9 cellular contexts compared by ENCODE assay signal in the genomic region with DNA sequence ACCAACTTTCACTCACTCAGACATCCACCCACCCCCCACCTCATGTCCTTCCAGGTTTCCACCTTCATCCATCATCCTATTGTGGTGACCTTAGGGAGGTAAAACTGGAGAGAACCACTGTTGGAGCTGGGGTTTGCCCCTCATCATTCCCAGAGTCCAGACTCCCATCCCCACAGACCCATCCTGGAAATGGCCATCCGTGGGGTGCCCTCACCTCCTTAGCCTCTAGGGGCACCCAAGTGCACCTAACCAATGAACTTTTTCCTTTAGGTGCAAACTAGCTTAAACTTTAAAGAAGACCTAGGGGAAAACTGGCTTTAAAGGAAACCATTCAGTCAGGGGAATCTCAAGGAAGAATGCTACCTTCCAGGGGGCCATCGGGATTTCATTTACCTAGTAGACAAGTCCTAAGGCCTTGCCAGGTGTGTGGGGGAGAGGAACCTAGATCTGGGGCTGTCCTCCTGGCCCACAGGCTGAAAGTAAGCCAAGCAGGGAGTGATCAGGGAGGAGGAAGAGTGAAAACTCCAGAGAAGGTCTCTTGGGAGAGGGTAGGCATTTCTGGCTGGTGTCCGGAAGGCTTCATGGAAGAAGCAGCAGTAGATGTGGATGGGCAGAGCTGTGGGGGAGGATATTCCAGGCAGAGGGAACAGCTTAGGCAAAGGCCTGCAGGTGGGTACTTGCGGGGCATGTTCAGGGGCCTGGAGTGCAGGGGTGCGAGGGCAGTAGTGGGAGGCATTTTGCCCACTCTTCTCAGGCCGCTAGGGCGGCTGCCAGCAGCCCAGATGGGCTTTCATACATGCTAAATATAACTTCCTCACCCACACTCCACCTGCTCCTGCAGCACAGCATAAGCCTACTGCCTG. TPM values are rescaled to one million over a fixed set of nuclear protein-coding genes. Genes with fewer than 3 reads are reported as not detected.
DNase-seq lines count a peak whose midpoint lies in the region; ATAC-seq and TF ChIP-seq lines count a peak whose summit lies in the region.
"Had no signal": no experiment of that assay in that cellular context is flagged by ENCODE, and none has a peak within 500 bp of the region (broad histone marks: within the 10 kb centered on the region; RNA-seq: fewer than 3 reads in every experiment).

No MANE protein-coding gene starts in this region.

- no peak for TF ChIP-seq POLR2A in esophagus squamous epithelium (IDR thresholded peaks at IDR 0.05)

- no peak overlapping the region for H3K4me3 Mint-ChIP-seq in CD14-positive monocyte
- peak overlapping the region; percentile 90; the same call in 2 of the 3 replicates for H3K4me3 Mint-ChIP-seq in GM23338
- peak overlapping the region in 1 of 2 donors; percentile 42 for H3K4me3 Mint-ChIP-seq in stimulated activated naive B cell treated with anti-CD40 and anti-IgM and Interleukin-4, amounts not matched to agents 10 μg/mL and 1 μg/mL and 100 μg/mL, for 72 hours

- 0 out of 2 replicates have a peak, but pooled peaks cover 18% of the 10 kb centered on the region for H3F3A ChIP-seq in GM23338 (replicated peaks; ENCODE audit: low read depth)

- H3K27ac ChIP-seq in GM23338 (ENCODE audit: low read depth) = no peak overlapping the region
- H3K27ac ChIP-seq in WERI-Rb-1 = no peak overlapping the region
- peak overlapping the region; percentile 86 to 93 (median 92) for H3K27ac ChIP-seq in esophagus squamous epithelium

- H4K20me1 ChIP-seq in GM23338 (replicated peaks; ENCODE audit: insufficient read depth) = no peaks in the 10 kb centered on the region; the same call in 1 of the 2 replicates

- ATAC-seq in GM23338 (0 out of 3 replicates have a peak, but pooled peaks have one; percentile 1), HG02970 (IDR thresholded peaks at IDR 0.05; ENCODE audit: low FRiP score, unreplicated experiment) (no peak), GM19351 (IDR thresholded peaks at IDR 0.05; ENCODE audit: unreplicated experiment) (no peak), HG02588 (IDR thresholded peaks at IDR 0.05; ENCODE audit: unreplicated experiment) (no peak)
- peak in 1 of 2 donors; percentile 40 for ATAC-seq in stimulated activated naive B cell treated with anti-CD40 and anti-IgM and Interleukin-4, amounts not matched to agents 10 μg/mL and 1 μg/mL and 100 μg/mL, for 72 hours (replicated peaks)
- ATAC-seq: left colon had no signal

- peak; percentile 80 for TF ChIP-seq CTCF in CD14-positive monocyte (IDR thresholded peaks at IDR 0.05)
- peak; percentile 59 to 71 for TF ChIP-seq CTCF in GM23338 (conservative IDR thresholded peaks at IDR 0.05; ENCODE audit: low read depth in 2 of 2)
- TF ChIP-seq CTCF in WERI-Rb-1 (IDR thresholded peaks at IDR 0.05; ENCODE audit: low read depth, low read length) = peak; percentile 46
- peak in 5 of 6 experiments; percentile 9 to 75 (median 64) for TF ChIP-seq CTCF in esophagus squamous epithelium (IDR thresholded peaks at IDR 0.05)

- no peak overlapping the region for H3K4me3 ChIP-seq in GM23338
- no peak overlapping the region for H3K4me3 ChIP-seq in WERI-Rb-1 (ENCODE audit: low read depth, low read length)
- no peak overlapping the region for H3K4me3 ChIP-seq in esophagus squamous epithelium

- WGBS in esophagus squamous epithelium, 2 donors = 52% methylated on average over 6 of the region's 7 CpGs

- no peak overlapping the region for H2AFZ ChIP-seq in GM23338

- DNase-seq in CD14-positive monocyte (ENCODE audit: low spot score) = no peak
- peak; percentile 76 for DNase-seq in GM23338 (ENCODE audit: low spot score)
- no peak for DNase-seq in WERI-Rb-1
- no peak for DNase-seq in esophagus squamous epithelium (lab: John Stamatoyannopoulos, UW)
- no peak for DNase-seq in stimulated activated naive B cell treated with anti-CD40 and anti-IgM and Interleukin-4, amounts not matched to agents 10 μg/mL and 1 μg/mL and 100 μg/mL, for 72 hours

- H3K27me3 ChIP-seq in GM23338 (ENCODE audit: insufficient read depth) (peaks cover 15% of the 10 kb centered on the region), WERI-Rb-1 (ENCODE audit: insufficient read depth, low read depth, severe bottlenecking) (no peaks in the 10 kb centered on the region), esophagus squamous epithelium (no peaks in the 10 kb centered on the region)

- no peaks in the 10 kb centered on the region for H3K9me3 ChIP-seq in WERI-Rb-1 (ENCODE audit: severe bottlenecking)
- H3K9me3 ChIP-seq in esophagus squamous epithelium = no peaks in the 10 kb centered on the region

- H3K27me3 Mint-ChIP-seq in CD14-positive monocyte (ENCODE audit: low read depth in 3 of 3) (peaks cover 0 to 4% (median 0%) of the 10 kb centered on the region in 3 donors), GM23338 (ENCODE audit: insufficient read depth, low read depth, poor library complexity) (peaks cover 33% of the 10 kb centered on the region)
- H3K27me3 Mint-ChIP-seq in stimulated activated naive B cell treated with anti-CD40 and anti-IgM and Interleukin-4, amounts not matched to agents 10 μg/mL and 1 μg/mL and 100 μg/mL, for 72 hours = no peaks in the 10 kb centered on the region

- intact Hi-C loops in CD14-positive monocyte (cut with micrococcal nuclease) = no loop called here
- intact Hi-C loops in esophagus squamous epithelium (cut with DNase I) = no loop called here

- peaks cover 62 to 95% of the 10 kb centered on the region in 2 donors for H3K36me3 Mint-ChIP-seq in CD14-positive monocyte
- peaks cover 11% of the 10 kb centered on the region for H3K36me3 Mint-ChIP-seq in GM23338 (ENCODE audit: low read depth)
- H3K36me3 Mint-ChIP-seq in stimulated activated naive B cell treated with anti-CD40 and anti-IgM and Interleukin-4, amounts not matched to agents 10 μg/mL and 1 μg/mL and 100 μg/mL, for 72 hours = peaks cover 27 to 56% of the 10 kb centered on the region in 2 donors

- H3K4me1 Mint-ChIP-seq in CD14-positive monocyte = peaks cover 57% of the 10 kb centered on the region
- peaks cover 54% of the 10 kb centered on the region for H3K4me1 Mint-ChIP-seq in GM23338
- H3K4me1 Mint-ChIP-seq in stimulated activated naive B cell treated with anti-CD40 and anti-IgM and Interleukin-4, amounts not matched to agents 10 μg/mL and 1 μg/mL and 100 μg/mL, for 72 hours = peaks cover 44 to 74% of the 10 kb centered on the region in 2 donors

- H3K36me3 ChIP-seq in GM23338 (ENCODE audit: insufficient read depth) = no peaks in the 10 kb centered on the region
- H3K36me3 ChIP-seq in WERI-Rb-1 = no peaks in the 10 kb centered on the region
- H3K36me3 ChIP-seq in esophagus squamous epithelium = peaks cover 0 to 4% (median 0%) of the 10 kb centered on the region in 3 donors

- H3K79me2 ChIP-seq in GM23338 (replicated peaks; ENCODE audit: insufficient read depth) = no peaks in the 10 kb centered on the region

- peaks cover 50% of the 10 kb centered on the region for H3K4me1 ChIP-seq in GM23338 (ENCODE audit: insufficient read depth)
- H3K4me1 ChIP-seq in esophagus squamous epithelium = peaks cover 51 to 97% (median 64%) of the 10 kb centered on the region in 3 donors

- H3K27ac Mint-ChIP-seq in CD14-positive monocyte (peak overlapping the region; percentile 30 to 60 (median 44)), GM23338 (no peak overlapping the region)
- H3K27ac Mint-ChIP-seq in stimulated activated naive B cell treated with anti-CD40 and anti-IgM and Interleukin-4, amounts not matched to agents 10 μg/mL and 1 μg/mL and 100 μg/mL, for 72 hours = peak overlapping the region; percentile 82

- H3K4me2 ChIP-seq in GM23338 = no peak overlapping the region

- H3K9me3 Mint-ChIP-seq in CD14-positive monocyte = peaks cover 0 to 3% (median 0%) of the 10 kb centered on the region in 7 donors
- no peaks in the 10 kb centered on the region; the same call in 2 of the 3 replicates for H3K9me3 Mint-ChIP-seq in GM23338
- H3K9me3 Mint-ChIP-seq in stimulated activated naive B cell treated with anti-CD40 and anti-IgM and Interleukin-4, amounts not matched to agents 10 μg/mL and 1 μg/mL and 100 μg/mL, for 72 hours = no peaks in the 10 kb centered on the region

- no peaks in the 10 kb centered on the region for H3K9me2 ChIP-seq in GM23338 (ENCODE audit: insufficient read depth)

TF ChIP-seq in GM23338, 12 proteins besides CTCF, POLR2A, EP300 and RAD21 (continues in another document):
- TF ChIP-seq ZNF114 (CRISPR knock-in tag; IDR thresholded peaks at IDR 0.05) = no peak
- no peak for TF ChIP-seq CREB1 (CRISPR knock-in tag; IDR thresholded peaks at IDR 0.05; ENCODE audit: low read depth)
- no peak for TF ChIP-seq ZNF331 (CRISPR knock-in tag; IDR thresholded peaks at IDR 0.05; ENCODE audit: low read depth)
- no peak for TF ChIP-seq POLR2AphosphoS5 (IDR thresholded peaks at IDR 0.05; ENCODE audit: low read depth)

RNA-seq across cellular contexts. Expression of a gene that starts 11.6 kb away (rescaled TPM):
- polyA plus RNA-seq in CD14-positive monocyte (10 to 100 TPM; 35.4 to 43.5 TPM), GM23338 (2016; fragmentation: Nextera tagmentation; extraction: Ambion mirVana) (23.5 and 24.8 TPM in 2 replicates)
- total RNA-seq in GM23338 (2014; rRNA removed; shearing (Covaris generic)) = 37.9 and 39.3 TPM in 2 replicates
- total RNA-seq in esophagus squamous epithelium = 10 to 100 TPM; 32.7 to 37.8 (median 34.8) TPM

RNA-seq across cellular contexts. Expression of a gene that starts 15.0 kb away (rescaled TPM):
- polyA plus RNA-seq in CD14-positive monocyte (not detected), GM23338 (2016; fragmentation: Nextera tagmentation; extraction: Ambion mirVana) (not detected in 2 replicates)
- 0.31 TPM in 1 of 2 replicates, not detected in the other for total RNA-seq in GM23338 (2014; rRNA removed; shearing (Covaris generic))
- under 1 TPM; 0.15 to 0.47 (median 0.25) TPM for total RNA-seq in esophagus squamous epithelium
- total RNA-seq: left colon had no signal

RNA-seq across cellular contexts. Expression of a gene that starts 17.8 kb away (rescaled TPM):
- polyA plus RNA-seq in CD14-positive monocyte (100 to 1,000 TPM; 259 to 275 TPM), GM23338 (2016; fragmentation: Nextera tagmentation; extraction: Ambion mirVana) (145 and 153 TPM in 2 replicates)
- 220 and 227 TPM in 2 replicates for total RNA-seq in GM23338 (2014; rRNA removed; shearing (Covaris generic))
- total RNA-seq in esophagus squamous epithelium = 100 to 1,000 TPM; 225 to 384 (median 257) TPM

RNA-seq across cellular contexts. Expression of a gene that starts 31.2 kb away (rescaled TPM):
- not detected for polyA plus RNA-seq in CD14-positive monocyte
- total RNA-seq in GM23338 (2014; rRNA removed; shearing (Covaris generic)) = 1.9 TPM in 1 of 2 replicates, not detected in the other
- polyA plus RNA-seq in GM23338 (2016; fragmentation: Nextera tagmentation; extraction: Ambion mirVana) = 2.0 and 3.1 TPM in 2 replicates
- total RNA-seq in esophagus squamous epithelium = 1 to 10 TPM in 1 of 4 donors, not detected in 3; 2.0 TPM
- total RNA-seq: left colon had no signal

RNA-seq across cellular contexts. Expression of a gene that starts 40.1 kb away (rescaled TPM):
- 1 to 10 TPM; 1.4 to 1.5 TPM for polyA plus RNA-seq in CD14-positive monocyte
- total RNA-seq in GM23338 (2014; rRNA removed; shearing (Covaris generic)) = 2.6 and 2.9 TPM in 2 replicates
- polyA plus RNA-seq in GM23338 (2016; fragmentation: Nextera tagmentation; extraction: Ambion mirVana) = 8.0 and 8.1 TPM in 2 replicates
- total RNA-seq in esophagus squamous epithelium = 10 to 100 TPM; 10.7 to 25.4 (median 19.6) TPM

Comparison
In these comparisons a context has a peak if more than half of its experiments do, and no peak if none do; other contexts are left out.
1. H3K27ac ChIP-seq: peak in esophagus squamous epithelium (4 of 4); none in GM23338 (single experiment) and WERI-Rb-1 (single experiment).
2. Peak in every context shown above with its lines, with median percentiles within 50 percentile points of each other: CTCF ChIP-seq.